In the genomic region with DNA sequence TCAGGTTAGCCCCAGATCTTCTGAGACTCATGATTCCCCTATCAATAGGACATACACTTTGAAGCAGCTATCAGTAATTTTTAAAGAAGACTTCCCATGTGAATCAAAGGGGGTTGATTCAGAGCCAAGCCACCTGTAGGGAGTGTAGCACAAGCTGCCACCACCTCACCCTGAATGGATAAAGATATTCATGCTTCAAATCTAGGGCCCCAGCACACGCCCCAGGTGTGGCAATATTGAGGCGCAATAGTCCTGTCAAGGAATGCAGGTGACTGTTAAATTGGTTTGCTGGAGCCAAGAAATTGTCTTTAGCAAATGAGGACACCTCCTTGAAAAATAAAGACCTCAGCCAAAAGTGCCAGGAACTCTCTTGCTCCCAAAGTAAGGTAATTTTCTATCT, we compare ENCODE assay signal across 24 cellular contexts.
"Had no signal": no experiment of that assay in that cellular context is flagged by ENCODE, and none has a peak within 500 bp of the region (broad histone marks: within the 10 kb centered on the region; RNA-seq: fewer than 3 reads in every experiment).

No MANE protein-coding gene starts in this region.

- DNase-seq: Kasumi-1, MV-4-11, NCI-H1048, NCI-H1105, NCI-H1417, NCI-H1436 treated with DMSO at 0.1 percent for 48 hours, NCI-H1694, NCI-H1930, NCI-H2081, NCI-H2171, NCI-H226, NCI-H446, NCI-H510A, NCI-H524 treated with DMSO at 0.1 percent for 48 hours, NCI-H69, NCI-H774, PC-3, SHP77, SK-N-SH had no signal

- FAIRE-seq: K562 had no signal

- ATAC-seq: K562, Panc1, PC-3 had no signal

- H3K9me3 ChIP-seq: SK-N-SH had no signal

- H3K4me3 ChIP-seq: K562 had no signal

- H3K27ac ChIP-seq: HL-60, KMS-11, RWPE1 had no signal
